In the genomic region with DNA sequence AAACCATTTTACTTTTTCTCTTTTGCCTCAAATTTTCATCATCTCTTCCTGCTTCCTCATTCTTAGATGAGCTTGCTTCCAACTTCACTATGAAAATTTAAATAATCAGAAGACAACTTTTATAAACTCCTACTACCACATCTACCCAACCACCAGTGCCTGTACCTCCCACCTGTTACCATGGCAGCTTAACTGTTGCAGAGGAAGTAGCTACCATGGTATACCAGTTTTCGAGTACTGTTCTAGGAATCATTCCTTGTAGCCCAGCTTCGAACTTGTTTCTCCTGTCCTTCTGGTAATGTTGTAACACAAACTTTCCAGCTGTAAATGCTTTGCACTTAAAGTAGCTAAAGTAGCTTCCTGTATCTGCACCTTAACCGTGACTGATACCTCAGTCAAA, we compare ENCODE assay signal across 16 cellular contexts.
"Had no signal": no experiment of that assay in that cellular context is flagged by ENCODE, and none has a peak within 500 bp of the region (broad histone marks: within the 10 kb centered on the region; RNA-seq: fewer than 3 reads in every experiment).

No MANE protein-coding gene starts in this region.

- DNase-seq: effector memory CD8-positive, alpha-beta T cell; foreskin keratinocyte; head of caudate nucleus; kidney; left cardiac atrium; left ventricle myocardium inferior; mesenchymal stem cell; midbrain; nucleus accumbens; ovary; right cardiac atrium; small intestine; stimulated activated CD4-positive, alpha-beta T cell treated with anti-CD3 and anti-CD28 coated beads, Interleukin-12 subunit alpha, Interleukin-12 subunit beta, amount 100 ng/mL, for 4 hours; stimulated activated CD4-positive, alpha-beta T cell treated with anti-CD3 and anti-CD28 coated beads, Interleukin-2, amount 100 ng/mL, for 48 hours; stimulated activated naive CD4-positive, alpha-beta T cell treated with Interleukin-2 at 50 U/mL for 16 hours had no signal

- ATAC-seq: effector memory CD8-positive, alpha-beta T cell; foreskin keratinocyte; left cardiac atrium; natural killer cell treated with Interleukin-12 subunit alpha and Interleukin-12 subunit beta and Interleukin-15 and Interleukin-18, amount 100 ng/mL, for 72 hours; right cardiac atrium had no signal
